ENCODE assay signal across 1 cellular context in the genomic region with DNA sequence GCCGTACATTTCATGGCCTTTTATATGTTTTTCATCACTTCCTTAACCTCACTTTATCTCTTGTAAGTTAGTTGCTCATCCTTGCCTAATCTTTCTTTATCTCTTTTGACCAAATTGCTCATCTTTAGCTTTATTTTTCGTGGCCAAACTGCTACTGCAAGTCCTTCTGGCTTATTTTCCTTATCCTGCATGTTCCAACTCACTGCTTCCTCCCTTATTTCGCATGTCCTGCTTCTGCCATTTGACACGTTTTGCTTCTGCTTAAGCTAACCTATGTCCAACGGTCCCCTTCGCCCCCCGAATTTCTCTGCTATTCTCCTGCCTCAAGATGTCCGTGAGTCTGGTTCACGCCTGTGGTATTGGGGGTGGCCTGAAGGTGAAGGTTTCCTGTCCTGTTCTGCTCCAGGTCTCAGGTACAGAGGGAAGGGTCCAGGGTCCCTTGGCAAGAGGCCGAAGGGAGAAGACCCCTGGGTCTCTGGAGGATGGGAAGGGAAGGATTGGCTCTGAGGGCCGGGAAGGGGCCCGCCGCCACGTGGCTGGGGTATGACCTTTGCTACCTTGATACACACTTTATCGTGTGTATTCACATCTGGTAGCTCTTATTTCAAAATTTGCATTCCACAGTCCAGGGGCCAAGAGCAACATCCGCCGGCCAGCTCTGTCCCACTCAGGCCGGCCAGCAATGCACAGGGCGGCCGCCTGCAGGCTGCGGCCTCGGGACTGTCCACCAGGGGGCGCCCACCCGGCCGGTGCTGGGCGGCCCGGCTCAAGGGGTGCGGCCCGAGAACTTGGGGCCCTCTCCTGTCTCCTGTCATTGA.
TF ChIP-seq lines count a peak whose summit lies in the region.

No MANE protein-coding gene starts in this region.

TF ChIP-seq in HepG2, 621 proteins besides CTCF, POLR2A, EP300 and RAD21 (continued from another document and continues in another):
- TF ChIP-seq, protein P1, sequence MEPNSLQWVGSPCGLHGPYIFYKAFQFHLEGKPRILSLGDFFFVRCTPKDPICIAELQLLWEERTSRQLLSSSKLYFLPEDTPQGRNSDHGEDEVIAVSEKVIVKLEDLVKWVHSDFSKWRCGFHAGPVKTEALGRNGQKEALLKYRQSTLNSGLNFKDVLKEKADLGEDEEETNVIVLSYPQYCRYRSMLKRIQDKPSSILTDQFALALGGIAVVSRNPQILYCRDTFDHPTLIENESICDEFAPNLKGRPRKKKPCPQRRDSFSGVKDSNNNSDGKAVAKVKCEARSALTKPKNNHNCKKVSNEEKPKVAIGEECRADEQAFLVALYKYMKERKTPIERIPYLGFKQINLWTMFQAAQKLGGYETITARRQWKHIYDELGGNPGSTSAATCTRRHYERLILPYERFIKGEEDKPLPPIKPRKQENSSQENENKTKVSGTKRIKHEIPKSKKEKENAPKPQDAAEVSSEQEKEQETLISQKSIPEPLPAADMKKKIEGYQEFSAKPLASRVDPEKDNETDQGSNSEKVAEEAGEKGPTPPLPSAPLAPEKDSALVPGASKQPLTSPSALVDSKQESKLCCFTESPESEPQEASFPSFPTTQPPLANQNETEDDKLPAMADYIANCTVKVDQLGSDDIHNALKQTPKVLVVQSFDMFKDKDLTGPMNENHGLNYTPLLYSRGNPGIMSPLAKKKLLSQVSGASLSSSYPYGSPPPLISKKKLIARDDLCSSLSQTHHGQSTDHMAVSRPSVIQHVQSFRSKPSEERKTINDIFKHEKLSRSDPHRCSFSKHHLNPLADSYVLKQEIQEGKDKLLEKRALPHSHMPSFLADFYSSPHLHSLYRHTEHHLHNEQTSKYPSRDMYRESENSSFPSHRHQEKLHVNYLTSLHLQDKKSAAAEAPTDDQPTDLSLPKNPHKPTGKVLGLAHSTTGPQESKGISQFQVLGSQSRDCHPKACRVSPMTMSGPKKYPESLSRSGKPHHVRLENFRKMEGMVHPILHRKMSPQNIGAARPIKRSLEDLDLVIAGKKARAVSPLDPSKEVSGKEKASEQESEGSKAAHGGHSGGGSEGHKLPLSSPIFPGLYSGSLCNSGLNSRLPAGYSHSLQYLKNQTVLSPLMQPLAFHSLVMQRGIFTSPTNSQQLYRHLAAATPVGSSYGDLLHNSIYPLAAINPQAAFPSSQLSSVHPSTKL (CRISPR knock-in tag; IDR thresholded peaks at IDR 0.05), result peak; percentile 28; the same call in 1 of the 2 replicates
- peak; percentile 74; the same call in 1 of the 2 replicates for TF ChIP-seq GABPB1 (CRISPR knock-in tag; IDR thresholded peaks at IDR 0.05)
- TF ChIP-seq ZBTB25 (CRISPR knock-in tag; IDR thresholded peaks at IDR 0.05), result no peak
- TF ChIP-seq NFE2L2 (IDR thresholded peaks at IDR 0.05; ENCODE audit: low read length), result no peak
- no peak for TF ChIP-seq MED8 (CRISPR knock-in tag; IDR thresholded peaks at IDR 0.05; ENCODE audit: insufficient replicate concordance)
- 0 out of 2 replicates have a peak, but pooled peaks have one; percentile 40 for TF ChIP-seq ARHGAP35 (CRISPR knock-in tag; IDR thresholded peaks at IDR 0.05; ENCODE audit: borderline replicate concordance)
- no peak for TF ChIP-seq CHCHD3 (CRISPR knock-in tag; IDR thresholded peaks at IDR 0.05)
- no peak for TF ChIP-seq MAFF (IDR thresholded peaks at IDR 0.05; ENCODE audit: low read depth, low read length)
- 0 out of 2 replicates have a peak, but pooled peaks have one; percentile 32 for TF ChIP-seq SP5 (CRISPR knock-in tag; IDR thresholded peaks at IDR 0.05; ENCODE audit: borderline replicate concordance, low read depth)
- peak; percentile 61; the same call in 1 of the 2 replicates for TF ChIP-seq ZNF747 (CRISPR knock-in tag; IDR thresholded peaks at IDR 0.05; ENCODE audit: borderline replicate concordance)
- TF ChIP-seq RFX1 (IDR thresholded peaks at IDR 0.05), result no peak
- TF ChIP-seq ADNP (CRISPR knock-in tag; IDR thresholded peaks at IDR 0.05), result no peak
- TF ChIP-seq, protein P2, sequence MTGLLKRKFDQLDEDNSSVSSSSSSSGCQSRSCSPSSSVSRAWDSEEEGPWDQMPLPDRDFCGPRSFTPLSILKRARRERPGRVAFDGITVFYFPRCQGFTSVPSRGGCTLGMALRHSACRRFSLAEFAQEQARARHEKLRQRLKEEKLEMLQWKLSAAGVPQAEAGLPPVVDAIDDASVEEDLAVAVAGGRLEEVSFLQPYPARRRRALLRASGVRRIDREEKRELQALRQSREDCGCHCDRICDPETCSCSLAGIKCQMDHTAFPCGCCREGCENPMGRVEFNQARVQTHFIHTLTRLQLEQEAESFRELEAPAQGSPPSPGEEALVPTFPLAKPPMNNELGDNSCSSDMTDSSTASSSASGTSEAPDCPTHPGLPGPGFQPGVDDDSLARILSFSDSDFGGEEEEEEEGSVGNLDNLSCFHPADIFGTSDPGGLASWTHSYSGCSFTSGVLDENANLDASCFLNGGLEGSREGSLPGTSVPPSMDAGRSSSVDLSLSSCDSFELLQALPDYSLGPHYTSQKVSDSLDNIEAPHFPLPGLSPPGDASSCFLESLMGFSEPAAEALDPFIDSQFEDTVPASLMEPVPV (CRISPR knock-in tag; IDR thresholded peaks at IDR 0.05), result 0 out of 2 replicates have a peak, but pooled peaks have one; percentile 34
- 0 out of 2 replicates have a peak, but pooled peaks have one; percentile 39 for TF ChIP-seq ISL2 (CRISPR knock-in tag; IDR thresholded peaks at IDR 0.05)
- TF ChIP-seq ZNF513 (CRISPR knock-in tag; conservative IDR thresholded peaks at IDR 0.05), result no peak
- TF ChIP-seq ZNF530 (CRISPR knock-in tag; IDR thresholded peaks at IDR 0.05; ENCODE audit: low read depth), result no peak
- TF ChIP-seq HMG20A (CRISPR knock-in tag; IDR thresholded peaks at IDR 0.05; ENCODE audit: borderline replicate concordance), result 0 out of 2 replicates have a peak, but pooled peaks have one; percentile 17
- no peak for TF ChIP-seq FOXA1 (IDR thresholded peaks at IDR 0.05)
- 0 out of 2 replicates have a peak, but pooled peaks have one; percentile 28 for TF ChIP-seq FOXA1 (CRISPR knock-in tag; IDR thresholded peaks at IDR 0.05)
- TF ChIP-seq MIER2 (CRISPR knock-in tag; IDR thresholded peaks at IDR 0.05), result peak; percentile 31; the same call in 1 of the 2 replicates
- no peak for TF ChIP-seq HNRNPK (IDR thresholded peaks at IDR 0.05; ENCODE audit: low read depth, low read length, poor library complexity, severe bottlenecking)
- TF ChIP-seq YEATS4 (CRISPR knock-in tag; IDR thresholded peaks at IDR 0.05; ENCODE audit: borderline replicate concordance), result peak; percentile 50; the same call in 1 of the 2 replicates
- TF ChIP-seq, protein P3, sequence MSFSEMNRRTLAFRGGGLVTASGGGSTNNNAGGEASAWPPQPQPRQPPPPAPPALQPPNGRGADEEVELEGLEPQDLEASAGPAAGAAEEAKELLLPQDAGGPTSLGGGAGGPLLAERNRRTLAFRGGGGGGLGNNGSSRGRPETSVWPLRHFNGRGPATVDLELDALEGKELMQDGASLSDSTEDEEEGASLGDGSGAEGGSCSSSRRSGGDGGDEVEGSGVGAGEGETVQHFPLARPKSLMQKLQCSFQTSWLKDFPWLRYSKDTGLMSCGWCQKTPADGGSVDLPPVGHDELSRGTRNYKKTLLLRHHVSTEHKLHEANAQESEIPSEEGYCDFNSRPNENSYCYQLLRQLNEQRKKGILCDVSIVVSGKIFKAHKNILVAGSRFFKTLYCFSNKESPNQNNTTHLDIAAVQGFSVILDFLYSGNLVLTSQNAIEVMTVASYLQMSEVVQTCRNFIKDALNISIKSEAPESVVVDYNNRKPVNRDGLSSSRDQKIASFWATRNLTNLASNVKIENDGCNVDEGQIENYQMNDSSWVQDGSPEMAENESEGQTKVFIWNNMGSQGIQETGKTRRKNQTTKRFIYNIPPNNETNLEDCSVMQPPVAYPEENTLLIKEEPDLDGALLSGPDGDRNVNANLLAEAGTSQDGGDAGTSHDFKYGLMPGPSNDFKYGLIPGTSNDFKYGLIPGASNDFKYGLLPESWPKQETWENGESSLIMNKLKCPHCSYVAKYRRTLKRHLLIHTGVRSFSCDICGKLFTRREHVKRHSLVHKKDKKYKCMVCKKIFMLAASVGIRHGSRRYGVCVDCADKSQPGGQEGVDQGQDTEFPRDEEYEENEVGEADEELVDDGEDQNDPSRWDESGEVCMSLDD (CRISPR knock-in tag; IDR thresholded peaks at IDR 0.05; ENCODE audit: borderline replicate concordance), result peak; percentile 90; the same call in 1 of the 2 replicates
- no peak for TF ChIP-seq MXI1 (IDR thresholded peaks at IDR 0.05; ENCODE audit: borderline replicate concordance, low read depth, low read length)
- TF ChIP-seq, protein P4, sequence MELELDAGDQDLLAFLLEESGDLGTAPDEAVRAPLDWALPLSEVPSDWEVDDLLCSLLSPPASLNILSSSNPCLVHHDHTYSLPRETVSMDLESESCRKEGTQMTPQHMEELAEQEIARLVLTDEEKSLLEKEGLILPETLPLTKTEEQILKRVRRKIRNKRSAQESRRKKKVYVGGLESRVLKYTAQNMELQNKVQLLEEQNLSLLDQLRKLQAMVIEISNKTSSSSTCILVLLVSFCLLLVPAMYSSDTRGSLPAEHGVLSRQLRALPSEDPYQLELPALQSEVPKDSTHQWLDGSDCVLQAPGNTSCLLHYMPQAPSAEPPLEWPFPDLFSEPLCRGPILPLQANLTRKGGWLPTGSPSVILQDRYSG (CRISPR knock-in tag; IDR thresholded peaks at IDR 0.05), result no peak
- TF ChIP-seq, protein P5, sequence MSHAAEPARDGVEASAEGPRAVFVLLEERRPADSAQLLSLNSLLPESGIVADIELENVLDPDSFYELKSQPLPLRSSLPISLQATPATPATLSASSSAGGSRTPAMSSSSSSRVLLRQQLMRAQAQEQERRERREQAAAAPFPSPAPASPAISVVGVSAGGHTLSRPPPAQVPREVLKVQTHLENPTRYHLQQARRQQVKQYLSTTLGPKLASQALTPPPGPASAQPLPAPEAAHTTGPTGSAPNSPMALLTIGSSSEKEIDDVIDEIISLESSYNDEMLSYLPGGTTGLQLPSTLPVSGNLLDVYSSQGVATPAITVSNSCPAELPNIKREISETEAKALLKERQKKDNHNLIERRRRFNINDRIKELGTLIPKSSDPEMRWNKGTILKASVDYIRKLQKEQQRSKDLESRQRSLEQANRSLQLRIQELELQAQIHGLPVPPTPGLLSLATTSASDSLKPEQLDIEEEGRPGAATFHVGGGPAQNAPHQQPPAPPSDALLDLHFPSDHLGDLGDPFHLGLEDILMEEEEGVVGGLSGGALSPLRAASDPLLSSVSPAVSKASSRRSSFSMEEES (CRISPR knock-in tag; IDR thresholded peaks at IDR 0.05), result 0 out of 2 replicates have a peak, but pooled peaks have one; percentile 28
- 0 out of 2 replicates have a peak, but pooled peaks have one; percentile 47 for TF ChIP-seq WIZ (CRISPR knock-in tag; IDR thresholded peaks at IDR 0.05)
- TF ChIP-seq, protein P6, sequence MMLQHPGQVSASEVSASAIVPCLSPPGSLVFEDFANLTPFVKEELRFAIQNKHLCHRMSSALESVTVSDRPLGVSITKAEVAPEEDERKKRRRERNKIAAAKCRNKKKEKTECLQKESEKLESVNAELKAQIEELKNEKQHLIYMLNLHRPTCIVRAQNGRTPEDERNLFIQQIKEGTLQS (CRISPR knock-in tag; IDR thresholded peaks at IDR 0.05), result no peak
- 0 out of 2 replicates have a peak, but pooled peaks have one; percentile 36 for TF ChIP-seq SIX4 (CRISPR knock-in tag; IDR thresholded peaks at IDR 0.05)
- TF ChIP-seq TAF1 (CRISPR knock-in tag; IDR thresholded peaks at IDR 0.05), result peak; percentile 23; the same call in 1 of the 2 replicates
- TF ChIP-seq, protein P7, sequence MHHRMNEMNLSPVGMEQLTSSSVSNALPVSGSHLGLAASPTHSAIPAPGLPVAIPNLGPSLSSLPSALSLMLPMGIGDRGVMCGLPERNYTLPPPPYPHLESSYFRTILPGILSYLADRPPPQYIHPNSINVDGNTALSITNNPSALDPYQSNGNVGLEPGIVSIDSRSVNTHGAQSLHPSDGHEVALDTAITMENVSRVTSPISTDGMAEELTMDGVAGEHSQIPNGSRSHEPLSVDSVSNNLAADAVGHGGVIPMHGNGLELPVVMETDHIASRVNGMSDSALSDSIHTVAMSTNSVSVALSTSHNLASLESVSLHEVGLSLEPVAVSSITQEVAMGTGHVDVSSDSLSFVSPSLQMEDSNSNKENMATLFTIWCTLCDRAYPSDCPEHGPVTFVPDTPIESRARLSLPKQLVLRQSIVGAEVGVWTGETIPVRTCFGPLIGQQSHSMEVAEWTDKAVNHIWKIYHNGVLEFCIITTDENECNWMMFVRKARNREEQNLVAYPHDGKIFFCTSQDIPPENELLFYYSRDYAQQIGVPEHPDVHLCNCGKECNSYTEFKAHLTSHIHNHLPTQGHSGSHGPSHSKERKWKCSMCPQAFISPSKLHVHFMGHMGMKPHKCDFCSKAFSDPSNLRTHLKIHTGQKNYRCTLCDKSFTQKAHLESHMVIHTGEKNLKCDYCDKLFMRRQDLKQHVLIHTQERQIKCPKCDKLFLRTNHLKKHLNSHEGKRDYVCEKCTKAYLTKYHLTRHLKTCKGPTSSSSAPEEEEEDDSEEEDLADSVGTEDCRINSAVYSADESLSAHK (CRISPR knock-in tag; IDR thresholded peaks at IDR 0.05; ENCODE audit: borderline replicate concordance), result no peak
- TF ChIP-seq ZMYM4 (CRISPR knock-in tag; IDR thresholded peaks at IDR 0.05), result no peak
- TF ChIP-seq, protein P8, sequence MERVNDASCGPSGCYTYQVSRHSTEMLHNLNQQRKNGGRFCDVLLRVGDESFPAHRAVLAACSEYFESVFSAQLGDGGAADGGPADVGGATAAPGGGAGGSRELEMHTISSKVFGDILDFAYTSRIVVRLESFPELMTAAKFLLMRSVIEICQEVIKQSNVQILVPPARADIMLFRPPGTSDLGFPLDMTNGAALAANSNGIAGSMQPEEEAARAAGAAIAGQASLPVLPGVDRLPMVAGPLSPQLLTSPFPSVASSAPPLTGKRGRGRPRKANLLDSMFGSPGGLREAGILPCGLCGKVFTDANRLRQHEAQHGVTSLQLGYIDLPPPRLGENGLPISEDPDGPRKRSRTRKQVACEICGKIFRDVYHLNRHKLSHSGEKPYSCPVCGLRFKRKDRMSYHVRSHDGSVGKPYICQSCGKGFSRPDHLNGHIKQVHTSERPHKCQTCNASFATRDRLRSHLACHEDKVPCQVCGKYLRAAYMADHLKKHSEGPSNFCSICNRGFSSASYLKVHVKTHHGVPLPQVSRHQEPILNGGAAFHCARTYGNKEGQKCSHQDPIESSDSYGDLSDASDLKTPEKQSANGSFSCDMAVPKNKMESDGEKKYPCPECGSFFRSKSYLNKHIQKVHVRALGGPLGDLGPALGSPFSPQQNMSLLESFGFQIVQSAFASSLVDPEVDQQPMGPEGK (CRISPR knock-in tag; IDR thresholded peaks at IDR 0.05), result 0 out of 2 replicates have a peak, but pooled peaks have one; percentile 39
- 0 out of 2 replicates have a peak, but pooled peaks have one; percentile 24 for TF ChIP-seq ZNF44 (CRISPR knock-in tag; IDR thresholded peaks at IDR 0.05)
